17 cellular contexts compared by ENCODE assay signal in the genomic region with DNA sequence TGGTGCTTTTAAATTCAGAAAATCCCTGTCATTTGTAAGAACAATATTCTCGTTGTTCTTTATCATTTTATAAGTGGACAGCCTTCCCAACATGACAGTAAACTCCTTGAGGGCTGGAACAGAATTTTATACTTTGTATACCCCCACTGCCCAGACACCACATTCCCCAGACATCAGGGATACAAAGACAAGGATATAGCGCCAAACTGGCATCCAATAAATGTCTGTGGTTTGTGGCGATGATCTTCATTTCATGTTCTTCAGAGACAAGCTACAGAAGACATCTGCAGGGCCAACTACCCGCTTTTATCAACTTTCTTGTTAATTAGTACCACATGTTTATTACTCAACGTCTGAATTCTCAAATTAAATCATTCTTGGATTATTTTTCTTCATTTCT.
A peak's percentile ranks its signal among the peaks of the same experiment; 100 is the strongest.
DNase-seq lines count a peak whose midpoint lies in the region; ATAC-seq and TF ChIP-seq lines count a peak whose summit lies in the region.
"Had no signal": no experiment of that assay in that cellular context is flagged by ENCODE, and none has a peak within 500 bp of the region (broad histone marks: within the 10 kb centered on the region; RNA-seq: fewer than 3 reads in every experiment).

No MANE protein-coding gene starts in this region.

- no peak overlapping the region for H3K4me3 ChIP-seq in psoas muscle
- H3K4me3 ChIP-seq: HAP-1 had no signal

- no peaks in the 10 kb centered on the region for H3K36me3 ChIP-seq in psoas muscle (ENCODE audit: insufficient read depth in 1 of 2, low read depth in 1 of 2)
- H3K36me3 ChIP-seq: HAP-1 had no signal

- no peak for TF ChIP-seq CTCF in psoas muscle (IDR thresholded peaks at IDR 0.05)

- in situ Hi-C loops in SK-MEL-5 (cut with HindIII; ENCODE audit: low pct_unique_long_range_greater_than_20kb, low sequenced_read_pairs), result no loop called here

- no peak overlapping the region for H3K27ac ChIP-seq in psoas muscle

- no peaks in the 10 kb centered on the region for H3K9me3 ChIP-seq in psoas muscle

- DNase-seq in EH (ENCODE audit: low read depth) (peak; percentile 90), SK-MEL-5 (ENCODE audit: low read depth, low spot score) (peak; percentile 68), foreskin melanocyte (peak; percentile 97), sciatic nerve (ENCODE audit: low spot score) (no peak), NCI-H146 treated with DMSO at 0.1 percent for 48 hours (lab: John Stamatoyannopoulos, UW; ENCODE audit: unreplicated experiment) (no peak), NCI-H1436 (lab: John Stamatoyannopoulos, UW) (no peak), psoas muscle (no peak)
- DNase-seq: activated CD4-positive, alpha-beta T cell treated with anti-CD3 and anti-CD28 coated beads for 36 hours; activated naive CD8-positive, alpha-beta T cell treated with anti-CD3 and anti-CD28 coated beads, Interleukin-2, amount 10 ng/mL, durations not matched to agents 7 days and 5 days; Calu3; Karpas-422; NCI-H2029 treated with DMSO at 0.1 percent for 48 hours; NK-92 treated with Interleukin-12 subunit alpha and Interleukin-12 subunit beta, amount 100 ng/mL, for 24 hours; SW 1271 had no signal

- no peaks in the 10 kb centered on the region for H3K27me3 ChIP-seq in psoas muscle (ENCODE audit: insufficient read depth in 3 of 3, low read length in 2 of 3)

- H3K4me1 ChIP-seq in psoas muscle, result no peaks in the 10 kb centered on the region

- 70 to 75% (median 71%) methylated on average over 5 of the region's 5 CpGs for WGBS in psoas muscle, 3 donors

- peak; percentile 56 for ATAC-seq in sciatic nerve
- no peak for ATAC-seq in HG02884 (IDR thresholded peaks at IDR 0.05; ENCODE audit: unreplicated experiment)
- ATAC-seq in psoas muscle, result no peak
- ATAC-seq: activated CD4-positive, alpha-beta T cell treated with anti-CD3 and anti-CD28 coated beads for 36 hours; activated T-helper 17 cell treated with anti-CD3 and anti-CD28 coated beads, Interleukin-2, amount 50 U/mL, for 72 hours had no signal

- intact Hi-C loops in sciatic nerve (cut with DNase I) (no loop called here), psoas muscle (cut with DNase I) (no loop called here)

Comparison
In these comparisons a context has a peak if more than half of its experiments do, and no peak if none do; other contexts are left out.
1. DNase-seq: peak in EH (single experiment), SK-MEL-5 (single experiment) and foreskin melanocyte (single experiment); none in sciatic nerve (single experiment), NCI-H146 treated with DMSO at 0.1 percent for 48 hours (single experiment), NCI-H1436 (single experiment) and psoas muscle (0 of 2).